1 cellular context compared by ENCODE assay signal in genomic region chr9:82558855-82559615, GRCh38.
A peak's percentile ranks its signal among the peaks of the same experiment; 100 is the strongest.
TF ChIP-seq lines count a peak whose summit lies in the region.

No MANE protein-coding gene starts in this region.

TF ChIP-seq in liver, 16 proteins besides CTCF, POLR2A, EP300 and RAD21 (continued from another document):
- TF ChIP-seq REST (IDR thresholded peaks at IDR 0.05): peak; percentile 57
- peak; percentile 76 to 94 for TF ChIP-seq RXRA (IDR thresholded peaks at IDR 0.05)
- TF ChIP-seq FOXA2 (IDR thresholded peaks at IDR 0.05): peak; percentile 48
- peak; percentile 55 for TF ChIP-seq ZBTB33 (IDR thresholded peaks at IDR 0.05)
- peak; percentile 84 for TF ChIP-seq ATF3 (IDR thresholded peaks at IDR 0.05)
- no peak for TF ChIP-seq TAF1 (conservative IDR thresholded peaks at IDR 0.05)
- TF ChIP-seq EGR1 (IDR thresholded peaks at IDR 0.05; ENCODE audit: low read depth in 2 of 2): no peak
- TF ChIP-seq JUND (IDR thresholded peaks at IDR 0.05): peak in 1 of 2 donors; percentile 55
